20 cellular contexts compared by ENCODE assay signal in the genomic region with DNA sequence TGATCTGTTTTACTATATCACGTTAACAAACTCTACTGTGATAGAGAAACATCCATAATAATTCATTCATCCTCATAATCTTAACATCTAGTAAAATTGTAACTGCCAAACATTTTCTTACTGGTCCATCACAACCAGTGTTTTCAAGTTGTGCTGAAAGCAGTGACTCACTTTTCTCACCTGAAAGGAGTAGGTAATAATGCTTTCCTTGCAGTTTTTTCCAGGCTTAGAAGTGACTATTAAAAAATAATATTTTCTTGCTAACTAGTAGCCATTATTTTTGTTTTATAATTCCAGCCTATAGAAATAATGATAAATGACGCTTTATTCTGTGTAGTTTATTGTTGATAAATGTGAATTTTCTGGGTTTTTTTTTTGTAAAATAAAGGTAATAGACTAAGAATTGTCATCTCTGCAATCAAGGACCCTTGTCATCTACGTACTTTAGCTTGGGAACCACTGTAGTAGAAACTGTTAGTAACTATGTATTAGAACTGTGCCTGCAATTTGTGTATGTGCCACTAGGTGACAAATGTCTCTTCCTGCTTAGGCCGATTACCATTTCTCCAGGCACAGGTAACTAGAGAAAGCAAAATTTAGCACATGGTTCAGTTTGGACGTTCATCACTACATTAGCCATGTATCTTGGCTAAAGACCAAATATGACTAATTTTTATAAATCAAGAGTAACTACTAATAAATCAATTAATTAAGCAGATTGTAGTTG.
DNase-seq lines count a peak whose midpoint lies in the region; ATAC-seq, FAIRE-seq and TF ChIP-seq lines count a peak whose summit lies in the region.
"Had no signal": no experiment of that assay in that cellular context is flagged by ENCODE, and none has a peak within 500 bp of the region (broad histone marks: within the 10 kb centered on the region; RNA-seq: fewer than 3 reads in every experiment).

No MANE protein-coding gene starts in this region.

- ATAC-seq in GM23338, result peak; percentile 54; the same call in 2 of the 3 replicates
- no peak for ATAC-seq in GM18873 (IDR thresholded peaks at IDR 0.05; ENCODE audit: low FRiP score, unreplicated experiment)
- no peak for ATAC-seq in HG03159 (IDR thresholded peaks at IDR 0.05; ENCODE audit: unreplicated experiment)
- ATAC-seq: effector memory CD8-positive, alpha-beta T cell; pancreas had no signal

- H3K4me1 ChIP-seq in GM23338 (ENCODE audit: insufficient read depth), result no peaks in the 10 kb centered on the region
- H3K4me1 ChIP-seq: pancreas had no signal

- peak; percentile 72 for TF ChIP-seq CTCF in C4-2B (conservative IDR thresholded peaks at IDR 0.05)
- TF ChIP-seq CTCF in GM23338 (conservative IDR thresholded peaks at IDR 0.05; ENCODE audit: low read depth in 2 of 2), result peak; percentile 56 to 69

- H3K27ac ChIP-seq in C4-2B (no peak overlapping the region), GM23338 (ENCODE audit: low read depth) (no peak overlapping the region)
- H3K27ac ChIP-seq: pancreas had no signal

- no peak overlapping the region for H3K4me2 ChIP-seq in GM23338

- no peaks in the 10 kb centered on the region for H4K20me1 ChIP-seq in GM23338 (replicated peaks; ENCODE audit: insufficient read depth)

- H3K27me3 ChIP-seq in GM23338 (ENCODE audit: insufficient read depth), result no peaks in the 10 kb centered on the region
- H3K27me3 ChIP-seq: pancreas had no signal

- H3F3A ChIP-seq in GM23338 (replicated peaks; ENCODE audit: low read depth), result no peaks in the 10 kb centered on the region

- no peaks in the 10 kb centered on the region for H3K36me3 ChIP-seq in GM23338 (ENCODE audit: insufficient read depth)
- H3K36me3 ChIP-seq: pancreas had no signal

- H3K36me3 Mint-ChIP-seq in GM23338 (ENCODE audit: low read depth), result peaks cover 18% of the 10 kb centered on the region; the same call in 2 of the 3 replicates
- H3K36me3 Mint-ChIP-seq in activated CD4-positive, alpha-beta memory T cell treated with anti-CD3 and anti-CD28 coated beads for 36 hours, result no peaks in the 10 kb centered on the region

- H3K4me3 ChIP-seq in GM23338, result no peak overlapping the region
- H3K4me3 ChIP-seq: pancreas had no signal

- H2AFZ ChIP-seq in GM23338, result no peak overlapping the region

- no peaks in the 10 kb centered on the region for H3K79me2 ChIP-seq in GM23338 (replicated peaks; ENCODE audit: insufficient read depth)

- FAIRE-seq in RCC 7860 (lab: Jason Lieb, UNC), result peak; percentile 22
- FAIRE-seq: bronchial epithelial cell, pancreas had no signal

- POLR2A ChIA-PET in activated CD4-positive, alpha-beta memory T cell treated with anti-CD3 and anti-CD28 coated beads for 36 hours (lab: Charles Lee), result no interaction called here

- peaks cover 2% of the 10 kb centered on the region; the same call in 1 of the 3 replicates for H3K4me1 Mint-ChIP-seq in GM23338
- no peaks in the 10 kb centered on the region for H3K4me1 Mint-ChIP-seq in activated CD4-positive, alpha-beta memory T cell treated with anti-CD3 and anti-CD28 coated beads for 36 hours (ENCODE audit: low read depth)
- H3K4me1 Mint-ChIP-seq: activated naive CD4-positive, alpha-beta T cell treated with anti-CD3 and anti-CD28 coated beads, Interleukin-2, amount 50 U/mL, for 24 hours had no signal

- H3K9me2 ChIP-seq in GM23338 (ENCODE audit: insufficient read depth), result 0 out of 2 replicates have a peak, but pooled peaks cover 2% of the 10 kb centered on the region

- H3K4me3 Mint-ChIP-seq in GM23338, result no peak overlapping the region
- H3K4me3 Mint-ChIP-seq in activated CD4-positive, alpha-beta memory T cell treated with anti-CD3 and anti-CD28 coated beads for 36 hours, result no peak overlapping the region
- H3K4me3 Mint-ChIP-seq: activated naive CD4-positive, alpha-beta T cell treated with anti-CD3 and anti-CD28 coated beads, Interleukin-2, amount 50 U/mL, for 24 hours; effector memory CD8-positive, alpha-beta T cell had no signal

- intact Hi-C loops in activated CD4-positive, alpha-beta memory T cell treated with anti-CD3 and anti-CD28 coated beads for 36 hours (cut with micrococcal nuclease), result no loop called here
- intact Hi-C loops in posterior cingulate gyrus (cut with DNase I), result no loop called here

- H3K27me3 Mint-ChIP-seq in GM23338 (ENCODE audit: insufficient read depth, low read depth, poor library complexity), result no peaks in the 10 kb centered on the region
- H3K27me3 Mint-ChIP-seq in activated CD4-positive, alpha-beta memory T cell treated with anti-CD3 and anti-CD28 coated beads for 36 hours, result no peaks in the 10 kb centered on the region
- H3K27me3 Mint-ChIP-seq: effector memory CD8-positive, alpha-beta T cell had no signal

- peaks cover 25% of the 10 kb centered on the region for H3K9me3 Mint-ChIP-seq in GM23338
- peaks cover 19% of the 10 kb centered on the region for H3K9me3 Mint-ChIP-seq in activated CD4-positive, alpha-beta memory T cell treated with anti-CD3 and anti-CD28 coated beads for 36 hours

- H3K27ac Mint-ChIP-seq in GM23338, result no peak overlapping the region
- H3K27ac Mint-ChIP-seq in activated CD4-positive, alpha-beta memory T cell treated with anti-CD3 and anti-CD28 coated beads for 36 hours, result no peak overlapping the region
- H3K27ac Mint-ChIP-seq: activated naive CD4-positive, alpha-beta T cell treated with anti-CD3 and anti-CD28 coated beads, Interleukin-2, amount 50 U/mL, for 24 hours; effector memory CD8-positive, alpha-beta T cell had no signal

- peak; percentile 68 for DNase-seq in GM23338 (ENCODE audit: low spot score)
- DNase-seq in RCC 7860 (ENCODE audit: low spot score), result peak; percentile 8
- peak; percentile 33 for DNase-seq in iPS-NIHi7 (ENCODE audit: extremely low spot score)
- no peak for DNase-seq in activated CD4-positive, alpha-beta memory T cell treated with anti-CD3 and anti-CD28 coated beads for 36 hours
- no peak for DNase-seq in posterior cingulate gyrus
- DNase-seq: activated CD4-positive, CD25-positive, alpha-beta regulatory T cell; activated CD8-positive, alpha-beta memory T cell treated with anti-CD3 and anti-CD28 coated beads, Interleukin-2, amount 50 U/mL, for 4 hours; AML-193; effector memory CD8-positive, alpha-beta T cell; islet precursor cell; midbrain; NCI-H1105; NCI-H2227 treated with DMSO at 0.1 percent for 48 hours; pancreas; stimulated activated CD4-positive, alpha-beta T cell treated with anti-CD3 and anti-CD28 coated beads, Interleukin-12 subunit alpha, Interleukin-12 subunit beta, amount 100 ng/mL, for 4 hours had no signal

- CTCF ChIA-PET in activated CD4-positive, alpha-beta memory T cell treated with anti-CD3 and anti-CD28 coated beads for 36 hours (lab: Charles Lee), result no interaction called here

TF ChIP-seq in GM23338, 12 proteins besides CTCF, POLR2A, EP300 and RAD21 (continues in another document):
- TF ChIP-seq STAT1 (IDR thresholded peaks at IDR 0.05; ENCODE audit: unreplicated experiment) (no peak), POLR2AphosphoS5 (IDR thresholded peaks at IDR 0.05; ENCODE audit: low read depth) (no peak), EZH2 (IDR thresholded peaks at IDR 0.05; ENCODE audit: low read depth, unreplicated experiment) (no peak), CREB1 (CRISPR knock-in tag; IDR thresholded peaks at IDR 0.05; ENCODE audit: low read depth) (no peak)
- TF ChIP-seq, protein P1, sequence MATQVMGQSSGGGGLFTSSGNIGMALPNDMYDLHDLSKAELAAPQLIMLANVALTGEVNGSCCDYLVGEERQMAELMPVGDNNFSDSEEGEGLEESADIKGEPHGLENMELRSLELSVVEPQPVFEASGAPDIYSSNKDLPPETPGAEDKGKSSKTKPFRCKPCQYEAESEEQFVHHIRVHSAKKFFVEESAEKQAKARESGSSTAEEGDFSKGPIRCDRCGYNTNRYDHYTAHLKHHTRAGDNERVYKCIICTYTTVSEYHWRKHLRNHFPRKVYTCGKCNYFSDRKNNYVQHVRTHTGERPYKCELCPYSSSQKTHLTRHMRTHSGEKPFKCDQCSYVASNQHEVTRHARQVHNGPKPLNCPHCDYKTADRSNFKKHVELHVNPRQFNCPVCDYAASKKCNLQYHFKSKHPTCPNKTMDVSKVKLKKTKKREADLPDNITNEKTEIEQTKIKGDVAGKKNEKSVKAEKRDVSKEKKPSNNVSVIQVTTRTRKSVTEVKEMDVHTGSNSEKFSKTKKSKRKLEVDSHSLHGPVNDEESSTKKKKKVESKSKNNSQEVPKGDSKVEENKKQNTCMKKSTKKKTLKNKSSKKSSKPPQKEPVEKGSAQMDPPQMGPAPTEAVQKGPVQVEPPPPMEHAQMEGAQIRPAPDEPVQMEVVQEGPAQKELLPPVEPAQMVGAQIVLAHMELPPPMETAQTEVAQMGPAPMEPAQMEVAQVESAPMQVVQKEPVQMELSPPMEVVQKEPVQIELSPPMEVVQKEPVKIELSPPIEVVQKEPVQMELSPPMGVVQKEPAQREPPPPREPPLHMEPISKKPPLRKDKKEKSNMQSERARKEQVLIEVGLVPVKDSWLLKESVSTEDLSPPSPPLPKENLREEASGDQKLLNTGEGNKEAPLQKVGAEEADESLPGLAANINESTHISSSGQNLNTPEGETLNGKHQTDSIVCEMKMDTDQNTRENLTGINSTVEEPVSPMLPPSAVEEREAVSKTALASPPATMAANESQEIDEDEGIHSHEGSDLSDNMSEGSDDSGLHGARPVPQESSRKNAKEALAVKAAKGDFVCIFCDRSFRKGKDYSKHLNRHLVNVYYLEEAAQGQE (IDR thresholded peaks at IDR 0.05; ENCODE audit: unreplicated experiment), result no peak
- TF ChIP-seq, protein P2, sequence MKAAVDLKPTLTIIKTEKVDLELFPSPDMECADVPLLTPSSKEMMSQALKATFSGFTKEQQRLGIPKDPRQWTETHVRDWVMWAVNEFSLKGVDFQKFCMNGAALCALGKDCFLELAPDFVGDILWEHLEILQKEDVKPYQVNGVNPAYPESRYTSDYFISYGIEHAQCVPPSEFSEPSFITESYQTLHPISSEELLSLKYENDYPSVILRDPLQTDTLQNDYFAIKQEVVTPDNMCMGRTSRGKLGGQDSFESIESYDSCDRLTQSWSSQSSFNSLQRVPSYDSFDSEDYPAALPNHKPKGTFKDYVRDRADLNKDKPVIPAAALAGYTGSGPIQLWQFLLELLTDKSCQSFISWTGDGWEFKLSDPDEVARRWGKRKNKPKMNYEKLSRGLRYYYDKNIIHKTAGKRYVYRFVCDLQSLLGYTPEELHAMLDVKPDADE (IDR thresholded peaks at IDR 0.05), result no peak

Comparison
In these comparisons a context has a peak if more than half of its experiments do, and no peak if none do; other contexts are left out.
1. DNase-seq: peak in GM23338 (single experiment), RCC 7860 (single experiment) and iPS-NIHi7 (single experiment); none in activated CD4-positive, alpha-beta memory T cell treated with anti-CD3 and anti-CD28 coated beads for 36 hours (single experiment) and posterior cingulate gyrus (0 of 10).